Comparison of ENCODE assay signal across 2 cellular contexts in genomic region chr21:31786164-31786920, GRCh38.
A peak's percentile ranks its signal among the peaks of the same experiment; 100 is the strongest.
TF ChIP-seq lines count a peak whose summit lies in the region.

No MANE protein-coding gene starts in this region.

TF ChIP-seq in A549, 52 proteins besides CTCF, POLR2A, EP300 and RAD21 (continued from another document):
- TF ChIP-seq REST (IDR thresholded peaks at IDR 0.05) (no peak), EHMT2 (IDR thresholded peaks at IDR 0.05; ENCODE audit: low read depth) (no peak)

TF ChIP-seq in HEK293, 187 proteins besides CTCF, POLR2A, EP300 and RAD21:
- TF ChIP-seq ZBTB10 (tag by site-specific recombination; IDR thresholded peaks at IDR 0.05) (no peak), SCRT2 (tag by site-specific recombination; IDR thresholded peaks at IDR 0.05) (0 out of 2 replicates have a peak, but pooled peaks have one; percentile 38), ZNF324 (tag by site-specific recombination; IDR thresholded peaks at IDR 0.05) (0 out of 2 replicates have a peak, but pooled peaks have one; percentile 4), ZNF398 (tag by site-specific recombination; IDR thresholded peaks at IDR 0.05) (no peak)
